Comparison of ENCODE assay signal across 14 cellular contexts in the genomic region with DNA sequence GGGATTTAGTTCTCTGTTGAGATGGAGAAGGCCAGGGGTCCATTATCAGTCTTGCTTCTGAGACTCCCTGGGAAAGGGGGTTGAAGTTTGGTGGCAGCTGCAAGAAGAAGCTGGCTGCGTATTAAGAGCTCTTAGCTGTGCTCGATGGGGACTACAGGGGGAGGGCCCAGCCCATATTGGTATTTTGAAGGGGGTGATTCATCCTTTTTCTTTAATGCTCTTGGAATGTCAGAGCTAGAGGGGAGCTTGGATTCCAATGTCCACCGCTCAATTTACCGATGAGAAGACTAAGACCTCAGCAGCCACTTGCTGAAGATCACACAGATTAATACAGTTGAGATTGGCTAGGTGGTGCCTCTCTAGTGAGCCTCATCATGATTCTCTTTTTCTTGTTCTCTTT. TPM values are rescaled to one million over a fixed set of nuclear protein-coding genes. Genes with fewer than 3 reads are reported as not detected.
DNase-seq lines count a peak whose midpoint lies in the region; ATAC-seq, FAIRE-seq and TF ChIP-seq lines count a peak whose summit lies in the region.
"Had no signal": no experiment of that assay in that cellular context is flagged by ENCODE, and none has a peak within 500 bp of the region (broad histone marks: within the 10 kb centered on the region; RNA-seq: fewer than 3 reads in every experiment).

No MANE protein-coding gene starts in this region.

- no peak overlapping the region for H2AFZ ChIP-seq in hepatocyte

- ATAC-seq in stimulated activated naive CD8-positive, alpha-beta T cell treated with anti-CD3 and anti-CD28 coated beads, Interleukin-15, Interleukin-2, amounts not matched to agents 100 U/mL and 50 U/mL, for 24 hours: no peak

- WGBS in hepatocyte (ENCODE audit: low lambda C conversion rate, missing lambda C conversion rate): 64% methylated on average over 4 of the region's 4 CpGs

- H3K9me3 ChIP-seq in SJSA1 (replicated peaks) (no peaks in the 10 kb centered on the region; the same call in 1 of the 2 replicates), hepatocyte (ENCODE audit: low read depth) (no peaks in the 10 kb centered on the region), tibial artery (no peaks in the 10 kb centered on the region)
- H3K9me3 ChIP-seq: BE2C, right atrium auricular region, thyroid gland had no signal

- H3K36me3 ChIP-seq in SJSA1 (no peaks in the 10 kb centered on the region), hepatocyte (replicated peaks; ENCODE audit: insufficient read depth, low read depth) (no peaks in the 10 kb centered on the region), tibial artery (no peaks in the 10 kb centered on the region)
- H3K36me3 ChIP-seq: BE2C, right atrium auricular region, thyroid gland had no signal

- H3K4me3 ChIP-seq in SJSA1: no peak overlapping the region
- H3K4me3 ChIP-seq in hepatocyte: no peak overlapping the region
- no peak overlapping the region for H3K4me3 ChIP-seq in tibial artery
- H3K4me3 ChIP-seq: lung had no signal

- no peaks in the 10 kb centered on the region for H3K9me2 ChIP-seq in hepatocyte (replicated peaks; ENCODE audit: insufficient read depth)

- intact Hi-C loops in tibial artery (cut with DNase I; ENCODE audit: low total_unique reads): no loop called here

- peak overlapping the region; percentile 32 for H3K4me3 Mint-ChIP-seq in stimulated activated naive CD8-positive, alpha-beta T cell treated with anti-CD3 and anti-CD28 coated beads, Interleukin-15, Interleukin-2, amounts not matched to agents 100 ng/mL and 50 ng/mL, for 24 hours

- no peaks in the 10 kb centered on the region for H3K36me3 Mint-ChIP-seq in stimulated activated naive CD8-positive, alpha-beta T cell treated with anti-CD3 and anti-CD28 coated beads, Interleukin-15, Interleukin-2, amounts not matched to agents 100 ng/mL and 50 ng/mL, for 24 hours (ENCODE audit: low read depth)

- no peaks in the 10 kb centered on the region for H3K9me3 Mint-ChIP-seq in stimulated activated naive CD8-positive, alpha-beta T cell treated with anti-CD3 and anti-CD28 coated beads, Interleukin-15, Interleukin-2, amounts not matched to agents 100 ng/mL and 50 ng/mL, for 24 hours

- peak overlapping the region; percentile 56 for H3K27ac Mint-ChIP-seq in stimulated activated naive CD8-positive, alpha-beta T cell treated with anti-CD3 and anti-CD28 coated beads, Interleukin-15, Interleukin-2, amounts not matched to agents 100 ng/mL and 50 ng/mL, for 24 hours

- H3K4me2 ChIP-seq in hepatocyte: peak overlapping the region; percentile 99

- H3K27ac ChIP-seq in SJSA1 (no peak overlapping the region), hepatocyte (no peak overlapping the region), tibial artery (no peak overlapping the region)
- H3K27ac ChIP-seq: right atrium auricular region, thyroid gland had no signal

- no peak for FAIRE-seq in D721Med (lab: Jason Lieb, UNC)

- H3K4me1 ChIP-seq in SJSA1 (replicated peaks): peaks cover 46% of the 10 kb centered on the region
- H3K4me1 ChIP-seq in hepatocyte (ENCODE audit: insufficient read depth): peaks cover 20% of the 10 kb centered on the region
- peaks cover 0 to 45% (median 42%) of the 10 kb centered on the region in 4 donors for H3K4me1 ChIP-seq in tibial artery
- H3K4me1 ChIP-seq: BE2C had no signal

- no peaks in the 10 kb centered on the region for H4K20me1 ChIP-seq in hepatocyte (ENCODE audit: insufficient read depth, poor library complexity, severe bottlenecking)

- H3K4me1 Mint-ChIP-seq in stimulated activated naive CD8-positive, alpha-beta T cell treated with anti-CD3 and anti-CD28 coated beads, Interleukin-15, Interleukin-2, amounts not matched to agents 100 ng/mL and 50 ng/mL, for 24 hours (ENCODE audit: low read depth): peaks cover 70% of the 10 kb centered on the region

- DNase-seq in stimulated activated naive CD8-positive, alpha-beta T cell treated with anti-CD3 and anti-CD28 coated beads, Interleukin-15, Interleukin-2, amounts not matched to agents 100 U/mL and 50 U/mL, for 24 hours: no peak
- DNase-seq in SJSA1 (ENCODE audit: low read depth in 1 of 2, low spot score in 2 of 2) (peak; percentile 64 to 68), hepatocyte (ENCODE audit: low spot score) (no peak), D721Med (ENCODE audit: insufficient read length, low spot score) (no peak), T-helper 2 cell (no peak), tibial artery (no peak)
- no peak for DNase-seq in stimulated activated naive CD4-positive, alpha-beta T cell (lab: John Stamatoyannopoulos, UW)
- DNase-seq: BE2C, glutamatergic neuron, NCI-H2227 treated with DMSO at 0.1 percent for 48 hours, thyroid gland had no signal

- peaks cover 23% of the 10 kb centered on the region for H3K27me3 Mint-ChIP-seq in stimulated activated naive CD8-positive, alpha-beta T cell treated with anti-CD3 and anti-CD28 coated beads, Interleukin-15, Interleukin-2, amounts not matched to agents 100 ng/mL and 50 ng/mL, for 24 hours

- no peaks in the 10 kb centered on the region for H3K79me2 ChIP-seq in hepatocyte

- TF ChIP-seq CTCF in hepatocyte (IDR thresholded peaks at IDR 0.05; ENCODE audit: poor library complexity) (no peak), D721Med (IDR thresholded peaks at IDR 0.05; ENCODE audit: insufficient read depth, missing control alignments) (no peak), tibial artery (IDR thresholded peaks at IDR 0.05) (no peak)

- peaks cover 18% of the 10 kb centered on the region; the same call in 1 of the 2 replicates for H3K27me3 ChIP-seq in SJSA1 (replicated peaks)
- peaks cover 49% of the 10 kb centered on the region for H3K27me3 ChIP-seq in hepatocyte
- peaks cover 0 to 66% of the 10 kb centered on the region in 2 donors for H3K27me3 ChIP-seq in tibial artery
- H3K27me3 ChIP-seq: right atrium auricular region, thyroid gland had no signal

RNA-seq across cellular contexts. Expression of a gene that starts 5.0 kb away (rescaled TPM):
- 11.0 and 13.2 TPM in 2 replicates for total RNA-seq in SJSA1 (2014; rRNA removed; shearing (Covaris generic))
- total RNA-seq in hepatocyte: 9.1 and 10.7 TPM in 2 replicates
- polyA plus RNA-seq in hepatocyte: 9.5 and 11.0 TPM in 2 replicates

Comparison
In these comparisons a context has a peak if more than half of its experiments do, and no peak if none do; other contexts are left out.
1. DNase-seq: peak in SJSA1 (2 of 2); none in stimulated activated naive CD8-positive, alpha-beta T cell treated with anti-CD3 and anti-CD28 coated beads, Interleukin-15, Interleukin-2, amounts not matched to agents 100 U/mL and 50 U/mL, for 24 hours (single experiment), hepatocyte (single experiment), D721Med (single experiment), T-helper 2 cell (0 of 5), tibial artery (0 of 2) and stimulated activated naive CD4-positive, alpha-beta T cell (0 of 6).